ENCODE assay signal across 1 cellular context in the genomic region with DNA sequence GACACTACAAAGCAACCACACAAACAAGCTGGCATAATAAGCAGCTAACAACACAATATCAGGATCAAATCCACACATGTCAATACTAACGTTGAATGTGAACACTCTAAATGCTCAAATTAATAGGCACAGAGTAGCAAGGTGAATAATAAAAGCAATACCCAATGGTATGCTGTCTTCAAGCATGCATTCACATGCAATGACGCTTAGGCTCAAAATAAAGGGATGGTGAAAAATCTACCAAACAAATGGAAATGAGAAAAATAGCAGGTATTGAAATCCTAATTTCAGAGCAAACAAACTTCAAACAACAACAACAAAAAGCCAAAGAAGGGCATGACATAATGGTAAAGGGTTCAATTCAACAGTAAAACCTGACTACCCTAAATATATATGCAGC.
TF ChIP-seq lines count a peak whose summit lies in the region.

No MANE protein-coding gene starts in this region.

TF ChIP-seq in H1, 55 proteins besides CTCF, POLR2A, EP300 and RAD21:
- TF ChIP-seq FOSL1 (IDR thresholded peaks at IDR 0.05; ENCODE audit: insufficient read depth, low read depth, low read length) (no peak), JUND (IDR thresholded peaks at IDR 0.05; ENCODE audit: low read length) (no peak), SIN3A (conservative IDR thresholded peaks at IDR 0.05 in 1 of 2, IDR thresholded peaks at IDR 0.05 in 1 of 2; ENCODE audit: low read depth in 1 of 2, low read length in 2 of 2) (no peak), KDM5A (IDR thresholded peaks at IDR 0.05; ENCODE audit: low read length) (no peak)
- TF ChIP-seq, protein P1, sequence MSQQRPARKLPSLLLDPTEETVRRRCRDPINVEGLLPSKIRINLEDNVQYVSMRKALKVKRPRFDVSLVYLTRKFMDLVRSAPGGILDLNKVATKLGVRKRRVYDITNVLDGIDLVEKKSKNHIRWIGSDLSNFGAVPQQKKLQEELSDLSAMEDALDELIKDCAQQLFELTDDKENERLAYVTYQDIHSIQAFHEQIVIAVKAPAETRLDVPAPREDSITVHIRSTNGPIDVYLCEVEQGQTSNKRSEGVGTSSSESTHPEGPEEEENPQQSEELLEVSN (IDR thresholded peaks at IDR 0.05) = no peak
